Comparison of ENCODE assay signal across 8 cellular contexts in the genomic region with DNA sequence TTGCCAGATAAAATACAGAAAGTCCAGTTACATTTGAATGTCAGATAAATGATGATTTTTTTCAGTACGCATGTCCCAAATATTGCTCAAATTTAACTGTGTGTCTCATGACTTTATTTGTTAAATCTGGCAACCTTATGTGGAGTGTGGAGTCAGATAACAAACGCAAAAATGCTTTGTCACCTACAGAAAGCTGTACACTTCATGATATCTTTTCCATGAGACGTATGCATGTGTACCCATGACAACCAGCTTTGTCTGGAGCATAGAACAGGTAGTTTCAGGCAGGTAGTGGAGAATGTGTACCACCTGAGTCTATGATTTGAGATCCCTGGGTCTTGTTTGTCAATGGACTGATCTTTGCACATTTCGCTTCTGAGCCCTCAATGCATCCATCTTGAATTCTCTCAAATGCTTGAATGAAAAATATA.
DNase-seq lines count a peak whose midpoint lies in the region; ATAC-seq and TF ChIP-seq lines count a peak whose summit lies in the region.

No MANE protein-coding gene starts in this region.

- no peaks in the 10 kb centered on the region for H3K9me3 ChIP-seq in DND-41 (ENCODE audit: insufficient read depth, low read length, severe bottlenecking)
- H3K9me3 ChIP-seq in SJSA1 (replicated peaks), result no peaks in the 10 kb centered on the region
- no peaks in the 10 kb centered on the region for H3K9me3 ChIP-seq in skeletal muscle satellite cell (replicated peaks; ENCODE audit: low read length)

- no peaks in the 10 kb centered on the region for H3K79me2 ChIP-seq in DND-41 (ENCODE audit: insufficient read depth, low read length)

- H3K4me3 ChIP-seq in DND-41 (ENCODE audit: low read depth in 1 of 2, low read length in 2 of 2) (no peak overlapping the region), SJSA1 (no peak overlapping the region), skeletal muscle satellite cell (ENCODE audit: low read length) (no peak overlapping the region)

- DNase-seq in DND-41 (no peak), SJSA1 (ENCODE audit: low read depth in 1 of 2, low spot score in 2 of 2) (no peak), erythroblast (lab: John Stamatoyannopoulos, UW) (peak; percentile 92 to 95), NCI-H2107 (lab: John Stamatoyannopoulos, UW) (no peak), NCI-H82 treated with DMSO at 0.1 percent for 48 hours (lab: John Stamatoyannopoulos, UW; ENCODE audit: unreplicated experiment) (no peak)
- no peak for DNase-seq in stimulated activated naive CD8-positive, alpha-beta T cell treated with anti-CD3 and anti-CD28 coated beads, Interleukin-15, Interleukin-2, amounts not matched to agents 100 U/mL and 50 U/mL, for 24 hours

- no peaks in the 10 kb centered on the region for H4K20me1 ChIP-seq in DND-41 (ENCODE audit: insufficient read depth, low read length)

- TF ChIP-seq POLR2A in erythroblast (IDR thresholded peaks at IDR 0.05; ENCODE audit: low read length), result peak; percentile 11

- ATAC-seq in DND-41 (ENCODE audit: insufficient read depth, low read depth), result no peak
- no peak for ATAC-seq in stimulated activated naive CD8-positive, alpha-beta T cell treated with anti-CD3 and anti-CD28 coated beads, Interleukin-15, Interleukin-2, amounts not matched to agents 100 U/mL and 50 U/mL, for 24 hours
- ATAC-seq in HG03354 (IDR thresholded peaks at IDR 0.05; ENCODE audit: poor library complexity, severe bottlenecking, unreplicated experiment), result no peak

- H3K27me3 ChIP-seq in DND-41 (ENCODE audit: insufficient read depth, low read length, poor library complexity) (no peaks in the 10 kb centered on the region), SJSA1 (replicated peaks) (no peaks in the 10 kb centered on the region), skeletal muscle satellite cell (ENCODE audit: control insufficient read depth, insufficient read depth, low read length) (no peaks in the 10 kb centered on the region)

- peak overlapping the region; percentile 72; the same call in 1 of the 2 replicates for H2AFZ ChIP-seq in DND-41 (ENCODE audit: low read depth, low read length)

- peak overlapping the region; percentile 69; the same call in 1 of the 2 replicates for H3K27ac ChIP-seq in DND-41 (ENCODE audit: low read length)
- peak overlapping the region; percentile 95 for H3K27ac ChIP-seq in SJSA1

- TF ChIP-seq CTCF in DND-41 (IDR thresholded peaks at IDR 0.05; ENCODE audit: borderline replicate concordance, extremely low read depth, low read length, poor library complexity, severe bottlenecking), result no peak

- H3K4me1 ChIP-seq in DND-41 (ENCODE audit: insufficient read depth, low read length), result peaks cover 15% of the 10 kb centered on the region
- H3K4me1 ChIP-seq in SJSA1 (replicated peaks), result peaks cover 35% of the 10 kb centered on the region
- peaks cover 36% of the 10 kb centered on the region for H3K4me1 ChIP-seq in skeletal muscle satellite cell (ENCODE audit: control insufficient read depth, insufficient read depth, low read length)

- H3K9ac ChIP-seq in DND-41 (ENCODE audit: low read depth, low read length), result no peak overlapping the region
- peak overlapping the region; percentile 69 for H3K9ac ChIP-seq in skeletal muscle satellite cell (ENCODE audit: low read depth, low read length)

- H3K4me2 ChIP-seq in DND-41 (ENCODE audit: insufficient read depth, low read length), result no peak overlapping the region
- no peak overlapping the region for H3K4me2 ChIP-seq in skeletal muscle satellite cell (ENCODE audit: low read length)

- H3K36me3 ChIP-seq in DND-41 (ENCODE audit: insufficient read depth, low read length), result no peaks in the 10 kb centered on the region
- no peaks in the 10 kb centered on the region for H3K36me3 ChIP-seq in SJSA1
- no peaks in the 10 kb centered on the region for H3K36me3 ChIP-seq in skeletal muscle satellite cell (ENCODE audit: insufficient read depth, low read length)

Comparison
In these comparisons a context has a peak if more than half of its experiments do, and no peak if none do; other contexts are left out.
1. DNase-seq: peak in erythroblast (2 of 2); none in DND-41 (single experiment), SJSA1 (0 of 2), NCI-H2107 (single experiment), NCI-H82 treated with DMSO at 0.1 percent for 48 hours (single experiment) and stimulated activated naive CD8-positive, alpha-beta T cell treated with anti-CD3 and anti-CD28 coated beads, Interleukin-15, Interleukin-2, amounts not matched to agents 100 U/mL and 50 U/mL, for 24 hours (single experiment).